16 cellular contexts compared by ENCODE assay signal in the genomic region with DNA sequence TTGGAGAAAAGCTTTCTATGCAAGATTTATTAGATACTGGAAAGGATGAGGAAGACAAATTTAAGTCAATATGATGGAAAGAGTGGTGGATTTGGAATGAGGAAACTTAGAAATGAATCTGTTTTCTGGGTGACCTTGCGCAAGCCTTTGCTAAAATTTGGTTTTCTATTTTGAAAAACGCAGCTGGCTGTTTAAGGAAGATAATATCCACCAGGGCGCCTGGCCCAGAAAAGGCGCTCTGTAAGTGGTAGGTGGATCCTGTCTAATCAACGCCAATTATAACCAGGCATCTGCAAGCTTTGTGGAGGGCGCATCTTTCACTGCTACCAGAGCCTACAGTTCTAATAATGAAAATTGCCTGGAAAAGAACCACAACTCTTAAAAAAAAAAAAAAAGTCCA. TPM values are rescaled to one million over a fixed set of nuclear protein-coding genes. Genes with fewer than 3 reads are reported as not detected.
DNase-seq lines count a peak whose midpoint lies in the region; ATAC-seq and TF ChIP-seq lines count a peak whose summit lies in the region.
"Had no signal": no experiment of that assay in that cellular context is flagged by ENCODE, and none has a peak within 500 bp of the region (broad histone marks: within the 10 kb centered on the region; RNA-seq: fewer than 3 reads in every experiment).

No MANE protein-coding gene starts in this region.

- H3K4me1 ChIP-seq in hepatocyte (ENCODE audit: insufficient read depth): no peaks in the 10 kb centered on the region

- H3K36me3 ChIP-seq in hepatocyte (replicated peaks; ENCODE audit: insufficient read depth, low read depth): no peaks in the 10 kb centered on the region
- H3K36me3 ChIP-seq: transverse colon had no signal

- no peaks in the 10 kb centered on the region for H3K9me3 ChIP-seq in hepatocyte (ENCODE audit: low read depth)
- H3K9me3 ChIP-seq: transverse colon had no signal

- no peaks in the 10 kb centered on the region for H3K9me3 Mint-ChIP-seq in WTC11
- no peaks in the 10 kb centered on the region for H3K9me3 Mint-ChIP-seq in activated T-helper 2 cell treated with anti-CD3 and anti-CD28 coated beads, Interferon-gamma antibody, Interleukin-2, Interleukin-4, amounts not matched to agents 10 μg/mL and 5 μg/mL and 100 μg/mL, durations not matched to agents 14 hours and 24 hours and 36 hours
- H3K9me3 Mint-ChIP-seq: activated CD4-positive, alpha-beta T cell treated with anti-CD3 and anti-CD28 coated beads, Interleukin-2, amount 10 ng/mL, durations not matched to agents 7 days and 5 days; CD4-positive, alpha-beta T cell had no signal

- no peak for TF ChIP-seq CTCF in WTC11 (IDR thresholded peaks at IDR 0.05)
- no peak for TF ChIP-seq CTCF in hepatocyte (IDR thresholded peaks at IDR 0.05; ENCODE audit: poor library complexity)

- CTCF ChIA-PET in WTC11 (lab: Charles Lee): interaction anchor here (0.7 to 3.2 kb wide), 6 partner anchors 29 to 107 kb away, joined by 3 to 18 read pairs (median 8); partner anchors contain the start of genes AARS2 and TMEM151B

- H3K4me3 ChIP-seq in hepatocyte: no peak overlapping the region

- H2AFZ ChIP-seq in hepatocyte: no peak overlapping the region

- peak; percentile 47 for DNase-seq in Ammon's horn (ENCODE audit: low spot score)
- DNase-seq in NCI-H1436 (lab: John Stamatoyannopoulos, UW): peak; percentile 32
- DNase-seq in WTC11 (ENCODE audit: low spot score): no peak
- no peak for DNase-seq in hepatocyte (ENCODE audit: low spot score)
- DNase-seq in activated T-helper 2 cell treated with anti-CD3 and anti-CD28 coated beads, Interferon-gamma antibody, Interleukin-2, Interleukin-4, amounts not matched to agents 10 μg/mL and 5 μg/mL and 100 μg/mL, durations not matched to agents 14 hours and 24 hours and 36 hours (ENCODE audit: low spot score): no peak
- no peak for DNase-seq in activated T-cell treated with anti-CD3 and anti-CD28 coated beads for 4 hours
- DNase-seq: activated CD4-positive, alpha-beta T cell treated with anti-CD3 and anti-CD28 coated beads, Interleukin-2, amount 10 ng/mL, durations not matched to agents 7 days and 5 days; activated naive CD4-positive, alpha-beta T cell treated with anti-CD3 and anti-CD28 coated beads, Interleukin-2, amount 50 U/mL, for 16 hours; CD4-positive, alpha-beta T cell; HCEC 1CT; NCI-H510A treated with DMSO at 0.1 percent for 48 hours; transverse colon had no signal

- H3K27ac Mint-ChIP-seq in WTC11: no peak overlapping the region
- H3K27ac Mint-ChIP-seq in activated T-helper 2 cell treated with anti-CD3 and anti-CD28 coated beads, Interferon-gamma antibody, Interleukin-2, Interleukin-4, amounts not matched to agents 10 μg/mL and 5 μg/mL and 100 μg/mL, durations not matched to agents 14 hours and 24 hours and 36 hours: no peak overlapping the region
- H3K27ac Mint-ChIP-seq: activated CD4-positive, alpha-beta T cell treated with anti-CD3 and anti-CD28 coated beads, Interleukin-2, amount 10 ng/mL, durations not matched to agents 7 days and 5 days; CD4-positive, alpha-beta T cell had no signal

- POLR2A ChIA-PET in WTC11 (lab: Charles Lee): interaction anchor here (0.5 to 1.2 kb wide), 3 partner anchors 72 to 1907 kb away, joined by 3 read pairs; partner anchors contain the start of gene TMEM151B

- H3K9me2 ChIP-seq in hepatocyte (replicated peaks; ENCODE audit: insufficient read depth): no peaks in the 10 kb centered on the region

- H3K27me3 Mint-ChIP-seq in WTC11 (ENCODE audit: low read depth): peaks cover 28% of the 10 kb centered on the region
- peaks cover 50% of the 10 kb centered on the region for H3K27me3 Mint-ChIP-seq in activated T-helper 2 cell treated with anti-CD3 and anti-CD28 coated beads, Interferon-gamma antibody, Interleukin-2, Interleukin-4, amounts not matched to agents 10 μg/mL and 5 μg/mL and 100 μg/mL, durations not matched to agents 14 hours and 24 hours and 36 hours (ENCODE audit: low read depth)

- peaks cover 12% of the 10 kb centered on the region for H3K4me1 Mint-ChIP-seq in WTC11
- H3K4me1 Mint-ChIP-seq in activated T-helper 2 cell treated with anti-CD3 and anti-CD28 coated beads, Interferon-gamma antibody, Interleukin-2, Interleukin-4, amounts not matched to agents 10 μg/mL and 5 μg/mL and 100 μg/mL, durations not matched to agents 14 hours and 24 hours and 36 hours (ENCODE audit: low read depth): peaks cover 2% of the 10 kb centered on the region
- H3K4me1 Mint-ChIP-seq: activated CD4-positive, alpha-beta T cell treated with anti-CD3 and anti-CD28 coated beads, Interleukin-2, amount 10 ng/mL, durations not matched to agents 7 days and 5 days had no signal

- peak overlapping the region; percentile 41 for H3K4me3 Mint-ChIP-seq in WTC11
- H3K4me3 Mint-ChIP-seq in activated T-helper 2 cell treated with anti-CD3 and anti-CD28 coated beads, Interferon-gamma antibody, Interleukin-2, Interleukin-4, amounts not matched to agents 10 μg/mL and 5 μg/mL and 100 μg/mL, durations not matched to agents 14 hours and 24 hours and 36 hours (ENCODE audit: low read depth): no peak overlapping the region
- H3K4me3 Mint-ChIP-seq: activated CD4-positive, alpha-beta T cell treated with anti-CD3 and anti-CD28 coated beads, Interleukin-2, amount 10 ng/mL, durations not matched to agents 7 days and 5 days; CD4-positive, alpha-beta T cell had no signal

- H3K79me2 ChIP-seq in hepatocyte: no peaks in the 10 kb centered on the region

- peaks cover 39% of the 10 kb centered on the region for H3K27me3 ChIP-seq in hepatocyte

- no peaks in the 10 kb centered on the region for H4K20me1 ChIP-seq in hepatocyte (ENCODE audit: insufficient read depth, poor library complexity, severe bottlenecking)

- no peak overlapping the region for H3K27ac ChIP-seq in hepatocyte
- H3K27ac ChIP-seq: KMS-11, transverse colon had no signal

- intact Hi-C loops in activated T-helper 2 cell treated with anti-CD3 and anti-CD28 coated beads, Interferon-gamma antibody, Interleukin-2, Interleukin-4, amounts not matched to agents 10 μg/mL and 5 μg/mL and 100 μg/mL, durations not matched to agents 14 hours and 24 hours and 36 hours (cut with micrococcal nuclease): no loop called here

- ATAC-seq in WTC11 (no peak), HG02938 (IDR thresholded peaks at IDR 0.05; ENCODE audit: unreplicated experiment) (no peak), HG02798 (IDR thresholded peaks at IDR 0.05; ENCODE audit: poor library complexity, unreplicated experiment) (no peak)

- 87% methylated on average over 6 of the region's 6 CpGs for WGBS in hepatocyte (ENCODE audit: low lambda C conversion rate, missing lambda C conversion rate)

- peak overlapping the region; percentile 65 for H3K4me2 ChIP-seq in hepatocyte
- H3K4me2 ChIP-seq: KMS-11 had no signal

- no peaks in the 10 kb centered on the region for H3K36me3 Mint-ChIP-seq in WTC11
- H3K36me3 Mint-ChIP-seq in activated T-helper 2 cell treated with anti-CD3 and anti-CD28 coated beads, Interferon-gamma antibody, Interleukin-2, Interleukin-4, amounts not matched to agents 10 μg/mL and 5 μg/mL and 100 μg/mL, durations not matched to agents 14 hours and 24 hours and 36 hours (ENCODE audit: low read depth): no peaks in the 10 kb centered on the region

TF ChIP-seq in WTC11, 78 proteins besides CTCF, POLR2A, EP300 and RAD21:
- TF ChIP-seq, protein P1, sequence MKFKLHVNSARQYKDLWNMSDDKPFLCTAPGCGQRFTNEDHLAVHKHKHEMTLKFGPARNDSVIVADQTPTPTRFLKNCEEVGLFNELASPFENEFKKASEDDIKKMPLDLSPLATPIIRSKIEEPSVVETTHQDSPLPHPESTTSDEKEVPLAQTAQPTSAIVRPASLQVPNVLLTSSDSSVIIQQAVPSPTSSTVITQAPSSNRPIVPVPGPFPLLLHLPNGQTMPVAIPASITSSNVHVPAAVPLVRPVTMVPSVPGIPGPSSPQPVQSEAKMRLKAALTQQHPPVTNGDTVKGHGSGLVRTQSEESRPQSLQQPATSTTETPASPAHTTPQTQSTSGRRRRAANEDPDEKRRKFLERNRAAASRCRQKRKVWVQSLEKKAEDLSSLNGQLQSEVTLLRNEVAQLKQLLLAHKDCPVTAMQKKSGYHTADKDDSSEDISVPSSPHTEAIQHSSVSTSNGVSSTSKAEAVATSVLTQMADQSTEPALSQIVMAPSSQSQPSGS (CRISPR knock-in tag; IDR thresholded peaks at IDR 0.05; ENCODE audit: borderline replicate concordance, low read depth): no peak
- no peak for TF ChIP-seq ELF4 (CRISPR knock-in tag; IDR thresholded peaks at IDR 0.05; ENCODE audit: low read depth)
- no peak for TF ChIP-seq NR1H2 (CRISPR knock-in tag; IDR thresholded peaks at IDR 0.05)
- no peak for TF ChIP-seq IRF2 (CRISPR knock-in tag; IDR thresholded peaks at IDR 0.05; ENCODE audit: borderline replicate concordance, low read depth)
- TF ChIP-seq ZBTB43 (CRISPR knock-in tag; IDR thresholded peaks at IDR 0.05): no peak

RNA-seq across cellular contexts. Expression of gene SPATS1, which starts 0.4 kb away (rescaled TPM):
- total RNA-seq in WTC11 (2021) (not detected in 3 replicates), hepatocyte (not detected in 2 replicates)
- not detected in 2 replicates for polyA plus RNA-seq in hepatocyte
- not detected in 2 replicates for total RNA-seq in activated T-helper 2 cell treated with anti-CD3 and anti-CD28 coated beads, Interferon-gamma antibody, Interleukin-2, Interleukin-4, amounts not matched to agents 10 μg/mL and 5 μg/mL and 100 μg/mL, durations not matched to agents 14 hours and 24 hours and 36 hours
- total RNA-seq: activated CD4-positive, alpha-beta T cell treated with anti-CD3 and anti-CD28 coated beads, Interleukin-2, amount 10 ng/mL, durations not matched to agents 7 days and 5 days; CD4-positive, alpha-beta T cell; pulmonary artery endothelial cell; transverse colon had no signal

RNA-seq across cellular contexts. Expression of gene AARS2, which starts 28.9 kb away (rescaled TPM):
- total RNA-seq in WTC11 (2021): 26.8 to 29.7 TPM (median 28.9 TPM) in 3 replicates
- 8.8 and 12.6 TPM in 2 replicates for total RNA-seq in hepatocyte
- 11.9 and 17.6 TPM in 2 replicates for polyA plus RNA-seq in hepatocyte
- 21.6 and 22.9 TPM in 2 replicates for total RNA-seq in activated T-helper 2 cell treated with anti-CD3 and anti-CD28 coated beads, Interferon-gamma antibody, Interleukin-2, Interleukin-4, amounts not matched to agents 10 μg/mL and 5 μg/mL and 100 μg/mL, durations not matched to agents 14 hours and 24 hours and 36 hours

RNA-seq across cellular contexts. Expression of gene CDC5L, which starts 45.5 kb away (rescaled TPM):
- 23.5 to 24.6 TPM (median 24.0 TPM) in 3 replicates for total RNA-seq in WTC11 (2021)
- 22.8 and 23.1 TPM in 2 replicates for total RNA-seq in hepatocyte
- polyA plus RNA-seq in hepatocyte: 10.0 and 12.5 TPM in 2 replicates
- total RNA-seq in activated T-helper 2 cell treated with anti-CD3 and anti-CD28 coated beads, Interferon-gamma antibody, Interleukin-2, Interleukin-4, amounts not matched to agents 10 μg/mL and 5 μg/mL and 100 μg/mL, durations not matched to agents 14 hours and 24 hours and 36 hours: 27.7 and 28.1 TPM in 2 replicates

Comparison
In these comparisons a context has a peak if more than half of its experiments do, and no peak if none do; other contexts are left out.
1. DNase-seq: peak in Ammon's horn (single experiment) and NCI-H1436 (single experiment); none in WTC11 (single experiment), hepatocyte (single experiment), activated T-helper 2 cell treated with anti-CD3 and anti-CD28 coated beads, Interferon-gamma antibody, Interleukin-2, Interleukin-4, amounts not matched to agents 10 μg/mL and 5 μg/mL and 100 μg/mL, durations not matched to agents 14 hours and 24 hours and 36 hours (single experiment) and activated T-cell treated with anti-CD3 and anti-CD28 coated beads for 4 hours (single experiment).